16 cellular contexts compared by ENCODE assay signal in the genomic region with DNA sequence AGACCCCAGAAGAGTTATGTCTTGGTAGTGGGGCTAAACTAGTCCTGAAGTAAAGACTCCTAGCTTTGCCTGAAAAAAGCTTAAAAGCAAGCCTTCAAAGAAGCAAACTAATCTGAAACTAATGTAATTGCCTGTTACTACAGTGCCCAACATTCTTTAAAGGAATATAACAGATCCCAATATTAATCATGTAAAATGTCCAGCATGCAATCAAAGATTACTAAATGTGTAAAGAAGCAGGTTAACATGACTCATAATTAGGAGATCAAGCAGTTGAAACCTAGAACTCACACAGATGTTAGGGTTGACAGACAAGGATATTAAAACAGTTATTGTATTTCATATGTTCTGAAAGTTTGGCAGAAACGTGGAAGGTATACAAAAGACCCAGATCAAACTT.
"Had no signal": no experiment of that assay in that cellular context is flagged by ENCODE, and none has a peak within 500 bp of the region (broad histone marks: within the 10 kb centered on the region; RNA-seq: fewer than 3 reads in every experiment).

No MANE protein-coding gene starts in this region.

- H3K36me3 ChIP-seq: spleen had no signal

- H3K27me3 Mint-ChIP-seq: activated CD8-positive, alpha-beta memory T cell treated with anti-CD3 and anti-CD28 coated beads, Interleukin-2, amount 10 ng/mL, durations not matched to agents 7 days and 5 days; activated naive CD4-positive, alpha-beta T cell treated with anti-CD3 and anti-CD28 coated beads, Interleukin-2, amount 10 ng/mL, durations not matched to agents 7 days and 5 days; naive B cell; stimulated activated naive B cell treated with anti-CD40 and anti-IgM and Interleukin-4, amounts not matched to agents 10 μg/mL and 1 μg/mL and 100 μg/mL, for 72 hours; type B pancreatic cell had no signal

- H3K4me2 ChIP-seq: SK-N-SH had no signal

- H3K27ac ChIP-seq: spleen had no signal

- H3K4me3 Mint-ChIP-seq: activated CD8-positive, alpha-beta memory T cell treated with anti-CD3 and anti-CD28 coated beads, Interleukin-2, amount 10 ng/mL, durations not matched to agents 7 days and 5 days; activated naive CD4-positive, alpha-beta T cell treated with anti-CD3 and anti-CD28 coated beads, Interleukin-2, amount 10 ng/mL, durations not matched to agents 7 days and 5 days; stimulated activated naive B cell treated with anti-CD40 and anti-IgM and Interleukin-4, amounts not matched to agents 10 μg/mL and 1 μg/mL and 100 μg/mL, for 72 hours; type B pancreatic cell had no signal

- H3K27ac Mint-ChIP-seq: activated CD8-positive, alpha-beta memory T cell treated with anti-CD3 and anti-CD28 coated beads, Interleukin-2, amount 10 ng/mL, durations not matched to agents 7 days and 5 days had no signal

- H3K9me3 Mint-ChIP-seq: activated naive CD4-positive, alpha-beta T cell treated with anti-CD3 and anti-CD28 coated beads, Interleukin-2, amount 10 ng/mL, durations not matched to agents 7 days and 5 days; type B pancreatic cell had no signal

- H3K9me3 ChIP-seq: SK-N-SH had no signal

- H3K27me3 ChIP-seq: spleen had no signal

- H3K9ac ChIP-seq: SK-N-SH had no signal

- DNase-seq: activated CD4-positive, CD25-positive, alpha-beta regulatory T cell; activated CD8-positive, alpha-beta memory T cell treated with anti-CD3 and anti-CD28 coated beads, Interleukin-2, amount 10 ng/mL, durations not matched to agents 7 days and 5 days; activated naive CD4-positive, alpha-beta T cell treated with anti-CD3 and anti-CD28 coated beads, Interleukin-2, amount 10 ng/mL, durations not matched to agents 7 days and 5 days; amygdala; hypothalamus; left cardiac atrium; naive B cell; SK-N-SH; spleen; stimulated activated CD4-positive, alpha-beta T cell treated with anti-CD3 and anti-CD28 coated beads, Interleukin-1b, Interleukin-23, amount 100 ng/mL, for 48 hours; stimulated activated naive B cell treated with anti-CD40 and anti-IgM and Interleukin-4, amounts not matched to agents 10 μg/mL and 1 μg/mL and 100 μg/mL, for 72 hours; substantia nigra; T-helper 2 cell had no signal

- ATAC-seq: activated CD8-positive, alpha-beta memory T cell treated with anti-CD3 and anti-CD28 coated beads, Interleukin-2, amount 10 ng/mL, durations not matched to agents 7 days and 5 days; left cardiac atrium; sciatic nerve; stimulated activated naive B cell treated with anti-CD40 and anti-IgM and Interleukin-4, amounts not matched to agents 10 μg/mL and 1 μg/mL and 100 μg/mL, for 72 hours had no signal

- H3K4me3 ChIP-seq: lung had no signal
